ENCODE assay signal across 14 cellular contexts in the genomic region with DNA sequence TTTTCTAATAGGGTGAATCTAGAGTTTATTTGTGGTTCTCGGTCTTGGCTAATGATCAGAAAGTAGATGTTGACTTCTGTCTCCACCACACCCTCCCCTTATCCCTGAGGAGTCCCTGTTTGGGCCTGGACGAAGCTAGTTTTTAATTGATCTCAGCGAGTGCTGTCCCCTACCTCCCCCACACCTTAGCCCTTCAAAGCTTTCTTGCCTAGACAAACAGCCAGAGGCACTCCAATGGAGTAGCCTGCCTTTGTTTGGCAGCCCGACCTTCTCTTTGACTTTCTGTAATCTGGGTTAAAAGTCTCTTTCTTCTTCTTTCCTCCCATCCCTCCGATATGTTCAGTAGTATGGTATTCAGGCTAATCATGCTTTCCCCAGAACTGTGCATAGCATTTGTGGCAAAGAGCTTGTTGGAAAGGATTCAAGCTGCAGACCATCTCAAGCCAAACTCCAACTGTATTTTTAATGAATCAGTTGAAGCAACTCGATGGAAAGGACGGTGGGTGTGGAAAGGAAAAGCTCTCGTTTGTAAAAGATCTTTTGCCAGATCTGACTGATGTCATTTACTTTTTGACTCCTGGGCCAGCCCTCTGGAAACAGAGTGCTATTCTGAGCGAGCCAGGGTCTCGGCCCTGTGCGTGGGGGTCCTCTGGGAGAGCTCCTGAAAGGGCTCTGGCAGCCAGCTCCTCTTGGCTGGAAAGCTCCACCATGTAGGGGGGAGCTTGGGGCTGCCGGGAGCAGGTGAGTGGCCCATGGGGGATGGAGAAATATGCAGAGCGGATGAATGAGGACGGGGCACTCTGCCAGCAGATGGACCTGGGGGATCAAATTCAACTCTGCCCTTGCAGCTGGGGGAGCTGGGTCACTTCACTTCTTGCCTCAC. TPM values are rescaled to one million over a fixed set of nuclear protein-coding genes. Genes with fewer than 3 reads are reported as not detected.
A peak's percentile ranks its signal among the peaks of the same experiment; 100 is the strongest.
DNase-seq lines count a peak whose midpoint lies in the region; ATAC-seq and TF ChIP-seq lines count a peak whose summit lies in the region.
"Had no signal": no experiment of that assay in that cellular context is flagged by ENCODE, and none has a peak within 500 bp of the region (broad histone marks: within the 10 kb centered on the region; RNA-seq: fewer than 3 reads in every experiment).

No MANE protein-coding gene starts in this region.

- no peak overlapping the region for H3K4me2 ChIP-seq in OCI-LY7 (ENCODE audit: low read length)

- ATAC-seq in GM19467 (IDR thresholded peaks at IDR 0.05; ENCODE audit: unreplicated experiment), result no peak

- no peak for TF ChIP-seq EP300 in suprapubic skin (IDR thresholded peaks at IDR 0.05)

- BruUV-seq in OCI-LY7 (replicated peaks; lab: Mats Ljungman, UMichigan), result no TSS peak

- H3K9me3 ChIP-seq in ascending aorta, result no peaks in the 10 kb centered on the region
- no peaks in the 10 kb centered on the region for H3K9me3 ChIP-seq in suprapubic skin
- no peaks in the 10 kb centered on the region for H3K9me3 ChIP-seq in OCI-LY7 (ENCODE audit: low read length)
- H3K9me3 ChIP-seq: stomach had no signal

- no peak for TF ChIP-seq POLR2A in suprapubic skin (IDR thresholded peaks at IDR 0.05)

- H3K9me3 Mint-ChIP-seq in glutamatergic neuron (ENCODE audit: unreplicated experiment), result peaks cover 4% of the 10 kb centered on the region
- H3K9me3 Mint-ChIP-seq: activated CD4-positive, alpha-beta memory T cell treated with anti-CD3 and anti-CD28 coated beads for 36 hours; activated naive CD8-positive, alpha-beta T cell treated with anti-CD3 and anti-CD28 coated beads for 36 hours had no signal

- H3K79me2 ChIP-seq in OCI-LY7 (ENCODE audit: insufficient read depth, low read depth, low read length), result no peaks in the 10 kb centered on the region

- peaks cover 8% of the 10 kb centered on the region for H3K4me1 Mint-ChIP-seq in glutamatergic neuron (ENCODE audit: low read depth, unreplicated experiment)
- H3K4me1 Mint-ChIP-seq: activated naive CD8-positive, alpha-beta T cell treated with anti-CD3 and anti-CD28 coated beads for 36 hours had no signal

- no peak overlapping the region for H3K4me3 Mint-ChIP-seq in glutamatergic neuron (ENCODE audit: unreplicated experiment)
- H3K4me3 Mint-ChIP-seq: activated CD4-positive, alpha-beta memory T cell treated with anti-CD3 and anti-CD28 coated beads for 36 hours; activated naive CD8-positive, alpha-beta T cell treated with anti-CD3 and anti-CD28 coated beads for 36 hours had no signal

- H3K36me3 ChIP-seq in ascending aorta (peaks cover 4 to 8% of the 10 kb centered on the region in 2 donors), suprapubic skin (no peaks in the 10 kb centered on the region), OCI-LY7 (ENCODE audit: insufficient read depth, low read length) (no peaks in the 10 kb centered on the region)
- H3K36me3 ChIP-seq: stomach had no signal

- H2AFZ ChIP-seq in OCI-LY7 (ENCODE audit: low read length), result no peak overlapping the region

- H3K27me3 Mint-ChIP-seq in glutamatergic neuron (ENCODE audit: unreplicated experiment), result no peaks in the 10 kb centered on the region

- no peaks in the 10 kb centered on the region for H4K20me1 ChIP-seq in OCI-LY7 (ENCODE audit: insufficient read depth, low read length)

- H3K27ac Mint-ChIP-seq in glutamatergic neuron (ENCODE audit: unreplicated experiment), result no peak overlapping the region
- H3K27ac Mint-ChIP-seq: activated CD4-positive, alpha-beta memory T cell treated with anti-CD3 and anti-CD28 coated beads for 36 hours; activated naive CD8-positive, alpha-beta T cell treated with anti-CD3 and anti-CD28 coated beads for 36 hours had no signal

- H3K27ac ChIP-seq in ascending aorta, result peak overlapping the region; percentile 94
- peak overlapping the region; percentile 84 for H3K27ac ChIP-seq in suprapubic skin
- no peak overlapping the region for H3K27ac ChIP-seq in OCI-LY7 (ENCODE audit: low read depth, low read length, poor library complexity, severe bottlenecking)

- H3K4me3 ChIP-seq in ascending aorta, result peak overlapping the region; percentile 35 to 55
- H3K4me3 ChIP-seq in suprapubic skin, result peak overlapping the region; percentile 8
- H3K4me3 ChIP-seq in OCI-LY7 (ENCODE audit: low read depth, low read length, poor library complexity, severe bottlenecking), result no peak overlapping the region
- H3K4me3 ChIP-seq: stomach had no signal

- no peaks in the 10 kb centered on the region for H3K9me2 ChIP-seq in OCI-LY7 (ENCODE audit: insufficient read depth, low read length)

- TF ChIP-seq CTCF in ascending aorta (IDR thresholded peaks at IDR 0.05), result no peak
- TF ChIP-seq CTCF in glutamatergic neuron (IDR thresholded peaks at IDR 0.05; ENCODE audit: partially characterized antibody, unreplicated experiment), result no peak
- no peak for TF ChIP-seq CTCF in suprapubic skin (IDR thresholded peaks at IDR 0.05)
- no peak for TF ChIP-seq CTCF in OCI-LY7 (conservative IDR thresholded peaks at IDR 0.05; ENCODE audit: low read length)

- POLR2A ChIA-PET in OCI-LY7 (lab: Charles Lee), result no interaction called here

- CTCF ChIA-PET in OCI-LY7 (lab: Charles Lee; ENCODE audit: unreplicated experiment), result no interaction called here

- peaks cover 20 to 40% of the 10 kb centered on the region in 2 donors for H3K4me1 ChIP-seq in ascending aorta
- peaks cover 39% of the 10 kb centered on the region for H3K4me1 ChIP-seq in suprapubic skin
- no peaks in the 10 kb centered on the region for H3K4me1 ChIP-seq in OCI-LY7 (ENCODE audit: insufficient read depth, low read length, poor library complexity, severe bottlenecking)

- 29% methylated on average over 14 of the region's 14 CpGs for WGBS in suprapubic skin

- intact Hi-C loops in ascending aorta (cut with DNase I), result loop anchor here (2.0 kb wide), 4 partner anchors 29 to 81 kb away; partner anchors contain the start of gene STMP1
- intact Hi-C loops in OCI-LY7 (cut with micrococcal nuclease; ENCODE audit: unreplicated experiment), result no loop called here

- DNase-seq in NCI-H1092 (lab: John Stamatoyannopoulos, UW), result peak; percentile 53
- DNase-seq in ascending aorta (ENCODE audit: low spot score in 2 of 2), result peak in 1 of 2 donors; percentile 74
- peak; percentile 31 for DNase-seq in glutamatergic neuron
- no peak for DNase-seq in suprapubic skin (ENCODE audit: low spot score in 2 of 2)
- DNase-seq in OCI-LY7 (ENCODE audit: low spot score), result no peak
- no peak for DNase-seq in stimulated activated naive CD4-positive, alpha-beta T cell treated with Interleukin-2 at 50 U/mL for 16 hours (lab: John Stamatoyannopoulos, UW)
- DNase-seq in KG1 (lab: John Stamatoyannopoulos, UW), result no peak
- DNase-seq: activated CD4-positive, alpha-beta memory T cell treated with anti-CD3 and anti-CD28 coated beads for 36 hours; activated naive CD8-positive, alpha-beta T cell treated with anti-CD3 and anti-CD28 coated beads for 36 hours; kidney; stomach; T-helper 1 cell had no signal

- H3K36me3 Mint-ChIP-seq in glutamatergic neuron (ENCODE audit: unreplicated experiment), result no peaks in the 10 kb centered on the region
- H3K36me3 Mint-ChIP-seq: activated CD4-positive, alpha-beta memory T cell treated with anti-CD3 and anti-CD28 coated beads for 36 hours; activated naive CD8-positive, alpha-beta T cell treated with anti-CD3 and anti-CD28 coated beads for 36 hours had no signal

- no peaks in the 10 kb centered on the region for H3K27me3 ChIP-seq in ascending aorta
- no peaks in the 10 kb centered on the region for H3K27me3 ChIP-seq in suprapubic skin
- H3K27me3 ChIP-seq: stomach had no signal

RNA-seq across cellular contexts. Expression of gene FAM180A, which starts 4.5 kb away (rescaled TPM):
- 121 TPM for total RNA-seq in ascending aorta
- not detected for total RNA-seq in glutamatergic neuron (ENCODE audit: unreplicated experiment)
- 1 to 10 TPM; 2.3 to 5.8 (median 4.9) TPM for total RNA-seq in suprapubic skin
- total RNA-seq in OCI-LY7 (2014; rRNA removed; shearing (Covaris generic)), result not detected in 2 replicates
- total RNA-seq in OCI-LY7 (2022), result not detected in 2 replicates
- total RNA-seq: activated CD4-positive, alpha-beta memory T cell treated with anti-CD3 and anti-CD28 coated beads for 36 hours; activated naive CD8-positive, alpha-beta T cell treated with anti-CD3 and anti-CD28 coated beads for 36 hours; HT1080 had no signal

RNA-seq across cellular contexts. Expression of gene SLC13A4, which starts 16.2 kb away (rescaled TPM):
- total RNA-seq in ascending aorta (0.21 TPM), glutamatergic neuron (ENCODE audit: unreplicated experiment) (not detected), suprapubic skin (1 to 10 TPM in 1 of 4 donors, under 1 TPM in 3; 0.15 to 1.9 (median 0.51) TPM), OCI-LY7 (2022) (not detected in 2 replicates)
- not detected in 2 replicates for total RNA-seq in OCI-LY7 (2014; rRNA removed; shearing (Covaris generic))
- total RNA-seq: activated CD4-positive, alpha-beta memory T cell treated with anti-CD3 and anti-CD28 coated beads for 36 hours; activated naive CD8-positive, alpha-beta T cell treated with anti-CD3 and anti-CD28 coated beads for 36 hours; HT1080; kidney; stomach had no signal

Comparison
In these comparisons a context has a peak if more than half of its experiments do, and no peak if none do; other contexts are left out.
1. DNase-seq: peak in NCI-H1092 (single experiment) and glutamatergic neuron (single experiment); none in suprapubic skin (0 of 2), OCI-LY7 (single experiment), stimulated activated naive CD4-positive, alpha-beta T cell treated with Interleukin-2 at 50 U/mL for 16 hours (single experiment) and KG1 (single experiment).
2. RNA of gene FAM180A, which starts 4.5 kb away (total RNA-seq): 121 TPM in ascending aorta (single experiment); 2.3 to 5.8 TPM in suprapubic skin, not detected in glutamatergic neuron (single experiment) and not detected in OCI-LY7; every median in the first group is over 10 times any median in the second.